In the genomic region with DNA sequence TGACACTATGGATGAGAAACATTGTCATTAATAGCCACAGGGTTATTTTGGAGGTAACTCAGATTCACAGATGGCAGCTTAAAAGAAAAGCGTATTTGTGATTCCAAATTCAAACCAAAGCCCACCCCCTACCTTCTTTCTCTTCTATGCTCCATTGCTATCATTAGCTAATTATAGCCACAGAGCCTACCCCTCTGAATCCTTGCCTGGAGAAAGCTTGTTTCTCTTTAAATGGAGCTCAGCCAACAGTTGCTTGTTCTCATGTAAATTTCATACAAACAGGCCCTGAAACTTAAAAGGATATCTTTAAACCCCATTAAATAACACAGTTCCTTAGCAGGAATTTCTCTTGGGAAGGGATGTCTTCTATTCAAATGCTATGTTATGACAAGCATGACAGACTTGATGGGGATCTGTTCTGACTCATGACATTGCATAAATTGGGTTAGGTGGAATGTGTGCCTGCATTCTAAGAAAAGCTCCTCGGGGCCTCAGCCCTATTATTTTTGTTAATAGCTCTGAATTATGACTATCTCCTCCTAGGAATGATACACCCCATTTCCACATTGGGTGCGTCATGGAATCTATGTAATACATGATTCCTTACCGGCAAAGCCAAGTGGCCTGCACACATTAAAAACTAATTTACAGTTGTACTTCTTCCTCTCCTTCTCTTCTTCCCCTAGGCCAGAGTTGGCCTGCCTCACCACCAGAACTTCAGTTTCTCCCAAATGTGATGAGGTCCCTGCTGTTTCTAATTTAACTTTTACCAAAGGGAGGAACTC, we compare ENCODE assay signal across 1 cellular context.
TF ChIP-seq lines count a peak whose summit lies in the region.

No MANE protein-coding gene starts in this region.

TF ChIP-seq in SK-N-SH, 30 proteins besides CTCF, POLR2A, EP300 and RAD21:
- TF ChIP-seq TCF12 (IDR thresholded peaks at IDR 0.05) (no peak), MEF2A (IDR thresholded peaks at IDR 0.05; ENCODE audit: borderline replicate concordance, low read depth) (no peak), JUND (IDR thresholded peaks at IDR 0.05) (no peak), RCOR1 (IDR thresholded peaks at IDR 0.05; ENCODE audit: low read length) (no peak), FOXM1 (IDR thresholded peaks at IDR 0.05; ENCODE audit: low read depth) (no peak), SIN3A (IDR thresholded peaks at IDR 0.05; ENCODE audit: borderline replicate concordance, low read depth, low read length) (no peak), RFX5 (IDR thresholded peaks at IDR 0.05; ENCODE audit: low read length) (no peak), NFIC (IDR thresholded peaks at IDR 0.05; ENCODE audit: borderline replicate concordance) (no peak), POLR2AphosphoS5 (IDR thresholded peaks at IDR 0.05; ENCODE audit: low read depth, low read length) (no peak), YY1 (IDR thresholded peaks at IDR 0.05; ENCODE audit: low read depth) (no peak), EZH2phosphoT487 (IDR thresholded peaks at IDR 0.05; ENCODE audit: borderline replicate concordance, low read depth) (no peak), CHD2 (IDR thresholded peaks at IDR 0.05; ENCODE audit: low read length, partially characterized antibody) (no peak), GABPA (IDR thresholded peaks at IDR 0.05; ENCODE audit: low read depth) (no peak), GATA2 (CRISPR knock-in tag; IDR thresholded peaks at IDR 0.05) (no peak), FOXJ3 (CRISPR knock-in tag; IDR thresholded peaks at IDR 0.05) (no peak)
- TF ChIP-seq, protein P1, sequence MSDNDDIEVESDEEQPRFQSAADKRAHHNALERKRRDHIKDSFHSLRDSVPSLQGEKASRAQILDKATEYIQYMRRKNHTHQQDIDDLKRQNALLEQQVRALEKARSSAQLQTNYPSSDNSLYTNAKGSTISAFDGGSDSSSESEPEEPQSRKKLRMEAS (IDR thresholded peaks at IDR 0.05; ENCODE audit: low read depth): no peak
- TF ChIP-seq, protein P2, sequence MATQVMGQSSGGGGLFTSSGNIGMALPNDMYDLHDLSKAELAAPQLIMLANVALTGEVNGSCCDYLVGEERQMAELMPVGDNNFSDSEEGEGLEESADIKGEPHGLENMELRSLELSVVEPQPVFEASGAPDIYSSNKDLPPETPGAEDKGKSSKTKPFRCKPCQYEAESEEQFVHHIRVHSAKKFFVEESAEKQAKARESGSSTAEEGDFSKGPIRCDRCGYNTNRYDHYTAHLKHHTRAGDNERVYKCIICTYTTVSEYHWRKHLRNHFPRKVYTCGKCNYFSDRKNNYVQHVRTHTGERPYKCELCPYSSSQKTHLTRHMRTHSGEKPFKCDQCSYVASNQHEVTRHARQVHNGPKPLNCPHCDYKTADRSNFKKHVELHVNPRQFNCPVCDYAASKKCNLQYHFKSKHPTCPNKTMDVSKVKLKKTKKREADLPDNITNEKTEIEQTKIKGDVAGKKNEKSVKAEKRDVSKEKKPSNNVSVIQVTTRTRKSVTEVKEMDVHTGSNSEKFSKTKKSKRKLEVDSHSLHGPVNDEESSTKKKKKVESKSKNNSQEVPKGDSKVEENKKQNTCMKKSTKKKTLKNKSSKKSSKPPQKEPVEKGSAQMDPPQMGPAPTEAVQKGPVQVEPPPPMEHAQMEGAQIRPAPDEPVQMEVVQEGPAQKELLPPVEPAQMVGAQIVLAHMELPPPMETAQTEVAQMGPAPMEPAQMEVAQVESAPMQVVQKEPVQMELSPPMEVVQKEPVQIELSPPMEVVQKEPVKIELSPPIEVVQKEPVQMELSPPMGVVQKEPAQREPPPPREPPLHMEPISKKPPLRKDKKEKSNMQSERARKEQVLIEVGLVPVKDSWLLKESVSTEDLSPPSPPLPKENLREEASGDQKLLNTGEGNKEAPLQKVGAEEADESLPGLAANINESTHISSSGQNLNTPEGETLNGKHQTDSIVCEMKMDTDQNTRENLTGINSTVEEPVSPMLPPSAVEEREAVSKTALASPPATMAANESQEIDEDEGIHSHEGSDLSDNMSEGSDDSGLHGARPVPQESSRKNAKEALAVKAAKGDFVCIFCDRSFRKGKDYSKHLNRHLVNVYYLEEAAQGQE (IDR thresholded peaks at IDR 0.05; ENCODE audit: low read depth, low read length): no peak
- TF ChIP-seq, protein P3, sequence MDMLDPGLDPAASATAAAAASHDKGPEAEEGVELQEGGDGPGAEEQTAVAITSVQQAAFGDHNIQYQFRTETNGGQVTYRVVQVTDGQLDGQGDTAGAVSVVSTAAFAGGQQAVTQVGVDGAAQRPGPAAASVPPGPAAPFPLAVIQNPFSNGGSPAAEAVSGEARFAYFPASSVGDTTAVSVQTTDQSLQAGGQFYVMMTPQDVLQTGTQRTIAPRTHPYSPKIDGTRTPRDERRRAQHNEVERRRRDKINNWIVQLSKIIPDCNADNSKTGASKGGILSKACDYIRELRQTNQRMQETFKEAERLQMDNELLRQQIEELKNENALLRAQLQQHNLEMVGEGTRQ (IDR thresholded peaks at IDR 0.05; ENCODE audit: borderline replicate concordance, low read depth, low read length): no peak
- TF ChIP-seq, protein P4, sequence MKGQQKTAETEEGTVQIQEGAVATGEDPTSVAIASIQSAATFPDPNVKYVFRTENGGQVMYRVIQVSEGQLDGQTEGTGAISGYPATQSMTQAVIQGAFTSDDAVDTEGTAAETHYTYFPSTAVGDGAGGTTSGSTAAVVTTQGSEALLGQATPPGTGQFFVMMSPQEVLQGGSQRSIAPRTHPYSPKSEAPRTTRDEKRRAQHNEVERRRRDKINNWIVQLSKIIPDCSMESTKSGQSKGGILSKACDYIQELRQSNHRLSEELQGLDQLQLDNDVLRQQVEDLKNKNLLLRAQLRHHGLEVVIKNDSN (IDR thresholded peaks at IDR 0.05; ENCODE audit: borderline replicate concordance, low read depth): no peak
